Comparison of ENCODE assay signal across 8 cellular contexts in the genomic region with DNA sequence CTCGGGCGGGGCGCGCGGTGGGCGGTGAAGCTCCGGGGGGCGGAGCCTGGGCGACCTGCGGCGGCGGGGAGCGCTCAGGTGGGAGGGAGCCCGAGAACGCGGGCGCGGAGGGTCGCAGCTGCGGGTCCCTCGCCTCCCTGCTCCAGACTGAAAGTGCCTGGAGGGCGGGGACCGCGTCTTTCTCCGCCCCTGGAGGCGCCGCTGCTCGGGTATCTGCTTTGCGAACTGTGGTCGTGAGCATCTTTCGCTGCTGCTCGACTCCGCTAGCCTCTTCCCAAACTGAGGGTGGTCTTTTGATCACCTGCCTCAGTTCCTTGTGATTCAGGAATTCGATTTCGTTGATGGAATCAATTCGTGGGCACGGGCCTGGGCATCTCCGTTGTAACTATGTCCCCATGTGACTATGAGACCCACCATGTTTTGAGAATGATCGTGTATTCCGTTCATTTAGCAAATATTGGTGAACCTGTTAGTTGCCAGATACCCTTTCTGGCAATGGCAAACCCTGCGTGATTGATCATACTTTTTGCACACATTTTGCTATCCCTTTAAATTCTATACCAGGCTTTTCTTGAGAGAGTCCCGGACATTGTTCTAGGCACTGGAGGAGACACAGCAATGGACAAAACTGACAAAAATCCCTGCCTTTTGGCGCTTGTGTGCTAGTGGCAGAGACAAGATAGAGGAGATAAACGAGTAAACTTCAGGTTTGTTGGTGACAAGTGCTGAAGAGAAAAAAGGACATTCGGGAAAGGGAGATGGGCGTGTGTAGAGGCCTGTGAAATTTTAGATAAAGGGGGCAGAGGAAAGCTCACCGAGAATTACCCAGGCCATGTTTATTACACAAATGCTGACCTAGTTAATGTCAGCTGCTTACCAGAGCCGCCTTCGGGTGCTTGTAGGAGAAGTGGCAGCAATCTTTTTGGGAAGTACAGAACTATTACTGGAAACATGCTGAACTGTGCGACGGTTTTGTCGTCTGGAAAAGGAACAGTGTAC. TPM values are rescaled to one million over a fixed set of nuclear protein-coding genes. Genes with fewer than 3 reads are reported as not detected.
DNase-seq lines count a peak whose midpoint lies in the region; ATAC-seq, FAIRE-seq and TF ChIP-seq lines count a peak whose summit lies in the region.

No MANE protein-coding gene starts in this region.

- no peaks in the 10 kb centered on the region for H3K9me2 ChIP-seq in hepatocyte (replicated peaks; ENCODE audit: insufficient read depth)

- H3K4me1 ChIP-seq in hepatocyte (ENCODE audit: insufficient read depth), result peaks cover 29% of the 10 kb centered on the region

- H3K4me3 Mint-ChIP-seq in T-cell, result peak overlapping the region; percentile 87 to 95 (median 91)

- H3K79me2 ChIP-seq in hepatocyte, result peaks cover 84% of the 10 kb centered on the region

- ATAC-seq in T-cell (replicated peaks in 1 of 4) (peak; percentile 64 to 73 (median 71)), sciatic nerve (peak; percentile 36)

- 16% methylated on average over 26 of the region's 52 CpGs for WGBS in hepatocyte (ENCODE audit: low lambda C conversion rate, missing lambda C conversion rate)

- POLR2A ChIA-PET in T-cell (lab: Charles Lee), result interaction anchor here in 1 of 2 donors (0.5 to 0.9 kb wide), 3 partner anchors 10 to 1497 kb away, joined by 3 to 4 read pairs (median 3); no protein-coding TSS in a partner anchor

- H3K4me1 Mint-ChIP-seq in T-cell, result peaks cover 61 to 71% (median 69%) of the 10 kb centered on the region in 3 donors

- DNase-seq in GM03348 (ENCODE audit: low spot score) (peak; percentile 81), H54 (ENCODE audit: insufficient read length, low spot score) (peak; percentile 62), LHCN-M2 (ENCODE audit: low read depth) (peak; percentile 29), T-cell (peak in 33 of 34 experiments; percentile 47 to 82 (median 69)), hepatocyte (ENCODE audit: low spot score) (peak; percentile 87), sciatic nerve (ENCODE audit: low spot score) (peak; percentile 82), D721Med (ENCODE audit: insufficient read length, low spot score) (no peak)

- H3K27ac ChIP-seq in angular gyrus (ENCODE audit: low read depth, low read length) (peak overlapping the region; percentile 84), hepatocyte (peak overlapping the region; percentile 98)

- TF ChIP-seq POLR2A in H54 (IDR thresholded peaks at IDR 0.05; ENCODE audit: low read depth, low read length), result no peak

- H3K27ac Mint-ChIP-seq in T-cell, result peak overlapping the region; percentile 84 to 98

- intact Hi-C loops in sciatic nerve (cut with DNase I), result no loop called here

- TF ChIP-seq CTCF in hepatocyte (IDR thresholded peaks at IDR 0.05; ENCODE audit: poor library complexity) (no peak), D721Med (IDR thresholded peaks at IDR 0.05; ENCODE audit: insufficient read depth, missing control alignments) (no peak)

- peak overlapping the region; percentile 73 for H3K4me3 ChIP-seq in hepatocyte

- H3K27me3 ChIP-seq in hepatocyte, result no peaks in the 10 kb centered on the region

- peak overlapping the region; percentile 92 for H2AFZ ChIP-seq in hepatocyte

- CTCF ChIA-PET in T-cell (lab: Charles Lee), result no interaction called here

- no peaks in the 10 kb centered on the region for H3K9me3 ChIP-seq in hepatocyte (ENCODE audit: low read depth)

- FAIRE-seq in H54 (lab: Jason Lieb, UNC) (no peak), D721Med (lab: Jason Lieb, UNC) (no peak)

- peaks cover 47% of the 10 kb centered on the region for H4K20me1 ChIP-seq in hepatocyte (ENCODE audit: insufficient read depth, poor library complexity, severe bottlenecking)

- H3K27me3 Mint-ChIP-seq in T-cell, result no peaks in the 10 kb centered on the region

- peak overlapping the region; percentile 92 for H3K4me2 ChIP-seq in hepatocyte

- H3K9me3 Mint-ChIP-seq in T-cell, result no peaks in the 10 kb centered on the region

- H3K36me3 ChIP-seq in hepatocyte (replicated peaks; ENCODE audit: insufficient read depth, low read depth), result no peaks in the 10 kb centered on the region

- peaks cover 27% of the 10 kb centered on the region for H3K36me3 Mint-ChIP-seq in T-cell

RNA-seq across cellular contexts. Expression of gene UTP18, which starts 0.9 kb away (rescaled TPM):
- 65.1 and 67.6 TPM in 2 replicates for total RNA-seq in LHCN-M2 (2014; rRNA removed)
- 22.7 TPM for polyA plus RNA-seq in LHCN-M2 (2012)
- 10 to 100 TPM; 36.4 to 47.7 (median 39.7) TPM for total RNA-seq in T-cell
- total RNA-seq in hepatocyte, result 30.3 and 31.3 TPM in 2 replicates
- polyA plus RNA-seq in hepatocyte, result 31.8 and 38.2 TPM in 2 replicates
- 29.4 TPM for total RNA-seq in sciatic nerve

RNA-seq across cellular contexts. Expression of gene MBTD1, which starts 1.4 kb away (rescaled TPM):
- total RNA-seq in LHCN-M2 (2014; rRNA removed), result 3.5 and 5.9 TPM in 2 replicates
- polyA plus RNA-seq in LHCN-M2 (2012), result 1.2 TPM
- 10 to 100 TPM; 23.2 to 27.3 (median 24.7) TPM for total RNA-seq in T-cell
- total RNA-seq in hepatocyte, result 15.3 and 24.2 TPM in 2 replicates
- 3.2 and 4.5 TPM in 2 replicates for polyA plus RNA-seq in hepatocyte
- 20.5 TPM for total RNA-seq in sciatic nerve
